ENCODE assay signal across 10 cellular contexts in genomic region chr18:45449761-45450227, GRCh38.
DNase-seq lines count a peak whose midpoint lies in the region; ATAC-seq and TF ChIP-seq lines count a peak whose summit lies in the region.
"Had no signal": no experiment of that assay in that cellular context is flagged by ENCODE, and none has a peak within 500 bp of the region (broad histone marks: within the 10 kb centered on the region; RNA-seq: fewer than 3 reads in every experiment).

No MANE protein-coding gene starts in this region.

- H3K27ac ChIP-seq in lower lobe of right lung = peak overlapping the region; percentile 72
- H3K27ac ChIP-seq in suprapubic skin = peak overlapping the region; percentile 72
- no peak overlapping the region for H3K27ac ChIP-seq in CD8-positive, alpha-beta T cell (ENCODE audit: low read depth, low read length)
- H3K27ac ChIP-seq: SJSA1 had no signal

- POLR2A ChIA-PET in CD8-positive, alpha-beta T cell (lab: Charles Lee) = no interaction called here

- no peak for TF ChIP-seq POLR2A in suprapubic skin (IDR thresholded peaks at IDR 0.05)

- H3K4me1 ChIP-seq in lower lobe of right lung = peaks cover 7% of the 10 kb centered on the region
- peaks cover 4% of the 10 kb centered on the region for H3K4me1 ChIP-seq in suprapubic skin
- H3K4me1 ChIP-seq in CD8-positive, alpha-beta T cell (ENCODE audit: insufficient read depth, low read length) = no peaks in the 10 kb centered on the region
- H3K4me1 ChIP-seq: SJSA1 had no signal

- intact Hi-C loops in lower lobe of right lung (cut with DNase I) = no loop called here
- intact Hi-C loops in CD8-positive, alpha-beta T cell (cut with DNase I, micrococcal nuclease) = loop anchor here in 1 of 2 experiments (5.0 kb wide), 1 partner anchor 1552 kb away; no protein-coding TSS in a partner anchor

- no peaks in the 10 kb centered on the region for H3K36me3 Mint-ChIP-seq in CD8-positive, alpha-beta T cell
- H3K36me3 Mint-ChIP-seq in T-helper 2 cell treated with Interferon-gamma antibody and Interleukin-4, amounts not matched to agents 5 μg/mL and 100 μg/mL, for 36 hours (ENCODE audit: low read depth) = no peaks in the 10 kb centered on the region

- no peaks in the 10 kb centered on the region for H3K4me1 Mint-ChIP-seq in CD8-positive, alpha-beta T cell (ENCODE audit: low read depth)
- H3K4me1 Mint-ChIP-seq in T-helper 2 cell treated with Interferon-gamma antibody and Interleukin-4, amounts not matched to agents 5 μg/mL and 100 μg/mL, for 36 hours (ENCODE audit: low read depth) = no peaks in the 10 kb centered on the region

- peak; percentile 11 for DNase-seq in NCI-H2196 treated with DMSO at 0.1 percent for 48 hours (lab: John Stamatoyannopoulos, UW; ENCODE audit: unreplicated experiment)
- DNase-seq in cerebellum (ENCODE audit: low spot score) = peak; percentile 70
- DNase-seq in lower lobe of right lung = peak; percentile 49
- DNase-seq in suprapubic skin (ENCODE audit: low spot score in 2 of 2) = peak in 1 of 2 donors; percentile 65
- DNase-seq in CD8-positive, alpha-beta T cell = no peak
- no peak for DNase-seq in T-helper 2 cell treated with Interferon-gamma antibody and Interleukin-4, amounts not matched to agents 5 μg/mL and 100 μg/mL, for 36 hours (ENCODE audit: low spot score)
- DNase-seq: activated T-cell treated with anti-CD3 and anti-CD28 coated beads, Interleukin-2, amount 50 U/mL, for 1 hour; IMR-90 had no signal

- H3K4me3 ChIP-seq in lower lobe of right lung (no peak overlapping the region), suprapubic skin (no peak overlapping the region)
- H3K4me3 ChIP-seq in CD8-positive, alpha-beta T cell (ENCODE audit: low read depth, low read length) = no peak overlapping the region
- H3K4me3 ChIP-seq: SJSA1 had no signal

- H3K27ac Mint-ChIP-seq in CD8-positive, alpha-beta T cell = no peak overlapping the region
- no peak overlapping the region for H3K27ac Mint-ChIP-seq in T-helper 2 cell treated with Interferon-gamma antibody and Interleukin-4, amounts not matched to agents 5 μg/mL and 100 μg/mL, for 36 hours

- CTCF ChIA-PET in CD8-positive, alpha-beta T cell (lab: Charles Lee) = no interaction called here

- H3K4me3 Mint-ChIP-seq in CD8-positive, alpha-beta T cell = no peak overlapping the region
- no peak overlapping the region for H3K4me3 Mint-ChIP-seq in T-helper 2 cell treated with Interferon-gamma antibody and Interleukin-4, amounts not matched to agents 5 μg/mL and 100 μg/mL, for 36 hours

- H3K27me3 ChIP-seq in lower lobe of right lung (ENCODE audit: low read depth) (no peaks in the 10 kb centered on the region), suprapubic skin (no peaks in the 10 kb centered on the region)
- no peaks in the 10 kb centered on the region for H3K27me3 ChIP-seq in CD8-positive, alpha-beta T cell (ENCODE audit: insufficient read depth, low read length)
- H3K27me3 ChIP-seq: SJSA1 had no signal

- H3K9me3 Mint-ChIP-seq in CD8-positive, alpha-beta T cell = no peaks in the 10 kb centered on the region
- H3K9me3 Mint-ChIP-seq in T-helper 2 cell treated with Interferon-gamma antibody and Interleukin-4, amounts not matched to agents 5 μg/mL and 100 μg/mL, for 36 hours = no peaks in the 10 kb centered on the region

- H3K36me3 ChIP-seq in lower lobe of right lung = no peaks in the 10 kb centered on the region
- H3K36me3 ChIP-seq in suprapubic skin = no peaks in the 10 kb centered on the region
- no peaks in the 10 kb centered on the region for H3K36me3 ChIP-seq in CD8-positive, alpha-beta T cell (ENCODE audit: insufficient read depth, low read length)
- H3K36me3 ChIP-seq: SJSA1 had no signal

- WGBS in suprapubic skin = 42% methylated on average over 6 of the region's 6 CpGs

- no peaks in the 10 kb centered on the region for H3K9me3 ChIP-seq in lower lobe of right lung
- H3K9me3 ChIP-seq in suprapubic skin = no peaks in the 10 kb centered on the region
- no peaks in the 10 kb centered on the region for H3K9me3 ChIP-seq in CD8-positive, alpha-beta T cell (ENCODE audit: low read length)
- H3K9me3 ChIP-seq: SJSA1 had no signal

- H3K27me3 Mint-ChIP-seq in CD8-positive, alpha-beta T cell (ENCODE audit: low read depth) = peaks cover 4% of the 10 kb centered on the region
- no peaks in the 10 kb centered on the region for H3K27me3 Mint-ChIP-seq in T-helper 2 cell treated with Interferon-gamma antibody and Interleukin-4, amounts not matched to agents 5 μg/mL and 100 μg/mL, for 36 hours (ENCODE audit: low read depth)

- peak; percentile 60 to 73 for ATAC-seq in lower lobe of right lung
- ATAC-seq in HG02571 (IDR thresholded peaks at IDR 0.05; ENCODE audit: unreplicated experiment) = no peak
- ATAC-seq in CD8-positive, alpha-beta T cell = no peak

- TF ChIP-seq CTCF in lower lobe of right lung (IDR thresholded peaks at IDR 0.05) = no peak
- no peak for TF ChIP-seq CTCF in suprapubic skin (IDR thresholded peaks at IDR 0.05)
- TF ChIP-seq CTCF in CD8-positive, alpha-beta T cell (IDR thresholded peaks at IDR 0.05) = no peak

- TF ChIP-seq EP300 in suprapubic skin (IDR thresholded peaks at IDR 0.05) = no peak

Comparison
In these comparisons a context has a peak if more than half of its experiments do, and no peak if none do; other contexts are left out.
1. DNase-seq: peak in NCI-H2196 treated with DMSO at 0.1 percent for 48 hours (single experiment), cerebellum (single experiment) and lower lobe of right lung (single experiment); none in CD8-positive, alpha-beta T cell (0 of 7) and T-helper 2 cell treated with Interferon-gamma antibody and Interleukin-4, amounts not matched to agents 5 μg/mL and 100 μg/mL, for 36 hours (single experiment).
2. ATAC-seq: peak in lower lobe of right lung (2 of 2); none in HG02571 (single experiment) and CD8-positive, alpha-beta T cell (single experiment).